In the genomic region with DNA sequence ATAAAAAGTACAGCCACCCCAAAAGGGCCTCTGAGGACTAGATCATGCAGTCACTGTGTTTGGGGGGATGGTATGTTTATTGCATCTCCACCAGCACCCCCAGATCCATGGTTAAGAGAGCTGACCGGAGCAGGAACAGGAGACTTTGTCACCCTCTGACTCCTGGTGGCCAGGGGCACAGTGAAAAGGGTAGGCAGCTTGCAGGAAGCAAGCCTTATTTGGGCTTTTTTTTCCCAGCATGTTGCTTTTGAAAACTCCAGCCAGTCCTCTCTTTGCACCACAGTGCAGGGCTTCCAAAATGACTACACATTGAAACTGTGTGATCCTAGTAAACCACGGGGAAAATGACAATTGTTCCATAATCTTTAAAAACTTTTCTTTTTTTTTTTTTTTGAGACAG, we compare ENCODE assay signal across 3 cellular contexts.
TF ChIP-seq lines count a peak whose summit lies in the region.

No MANE protein-coding gene starts in this region.

TF ChIP-seq in SK-N-SH, 30 proteins besides CTCF, POLR2A, EP300 and RAD21 (continues in another document):
- TF ChIP-seq NFIC (IDR thresholded peaks at IDR 0.05; ENCODE audit: borderline replicate concordance) (no peak), JUND (IDR thresholded peaks at IDR 0.05) (no peak), RXRA (IDR thresholded peaks at IDR 0.05; ENCODE audit: borderline replicate concordance, low read depth) (no peak), GATA2 (CRISPR knock-in tag; IDR thresholded peaks at IDR 0.05) (no peak), MXI1 (IDR thresholded peaks at IDR 0.05; ENCODE audit: low read depth, low read length) (no peak), SIN3A (IDR thresholded peaks at IDR 0.05; ENCODE audit: borderline replicate concordance, low read depth, low read length) (no peak), TCF12 (IDR thresholded peaks at IDR 0.05) (no peak), RFX5 (IDR thresholded peaks at IDR 0.05; ENCODE audit: low read length) (no peak), FOXM1 (IDR thresholded peaks at IDR 0.05; ENCODE audit: low read depth) (no peak), POLR2AphosphoS5 (IDR thresholded peaks at IDR 0.05; ENCODE audit: low read depth, low read length) (no peak)
- TF ChIP-seq, protein P1, sequence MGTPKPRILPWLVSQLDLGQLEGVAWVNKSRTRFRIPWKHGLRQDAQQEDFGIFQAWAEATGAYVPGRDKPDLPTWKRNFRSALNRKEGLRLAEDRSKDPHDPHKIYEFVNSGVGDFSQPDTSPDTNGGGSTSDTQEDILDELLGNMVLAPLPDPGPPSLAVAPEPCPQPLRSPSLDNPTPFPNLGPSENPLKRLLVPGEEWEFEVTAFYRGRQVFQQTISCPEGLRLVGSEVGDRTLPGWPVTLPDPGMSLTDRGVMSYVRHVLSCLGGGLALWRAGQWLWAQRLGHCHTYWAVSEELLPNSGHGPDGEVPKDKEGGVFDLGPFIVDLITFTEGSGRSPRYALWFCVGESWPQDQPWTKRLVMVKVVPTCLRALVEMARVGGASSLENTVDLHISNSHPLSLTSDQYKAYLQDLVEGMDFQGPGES (IDR thresholded peaks at IDR 0.05; ENCODE audit: low read depth, low read length), result no peak
- TF ChIP-seq, protein P2, sequence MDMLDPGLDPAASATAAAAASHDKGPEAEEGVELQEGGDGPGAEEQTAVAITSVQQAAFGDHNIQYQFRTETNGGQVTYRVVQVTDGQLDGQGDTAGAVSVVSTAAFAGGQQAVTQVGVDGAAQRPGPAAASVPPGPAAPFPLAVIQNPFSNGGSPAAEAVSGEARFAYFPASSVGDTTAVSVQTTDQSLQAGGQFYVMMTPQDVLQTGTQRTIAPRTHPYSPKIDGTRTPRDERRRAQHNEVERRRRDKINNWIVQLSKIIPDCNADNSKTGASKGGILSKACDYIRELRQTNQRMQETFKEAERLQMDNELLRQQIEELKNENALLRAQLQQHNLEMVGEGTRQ (IDR thresholded peaks at IDR 0.05; ENCODE audit: borderline replicate concordance, low read depth, low read length), result no peak
- TF ChIP-seq, protein P3, sequence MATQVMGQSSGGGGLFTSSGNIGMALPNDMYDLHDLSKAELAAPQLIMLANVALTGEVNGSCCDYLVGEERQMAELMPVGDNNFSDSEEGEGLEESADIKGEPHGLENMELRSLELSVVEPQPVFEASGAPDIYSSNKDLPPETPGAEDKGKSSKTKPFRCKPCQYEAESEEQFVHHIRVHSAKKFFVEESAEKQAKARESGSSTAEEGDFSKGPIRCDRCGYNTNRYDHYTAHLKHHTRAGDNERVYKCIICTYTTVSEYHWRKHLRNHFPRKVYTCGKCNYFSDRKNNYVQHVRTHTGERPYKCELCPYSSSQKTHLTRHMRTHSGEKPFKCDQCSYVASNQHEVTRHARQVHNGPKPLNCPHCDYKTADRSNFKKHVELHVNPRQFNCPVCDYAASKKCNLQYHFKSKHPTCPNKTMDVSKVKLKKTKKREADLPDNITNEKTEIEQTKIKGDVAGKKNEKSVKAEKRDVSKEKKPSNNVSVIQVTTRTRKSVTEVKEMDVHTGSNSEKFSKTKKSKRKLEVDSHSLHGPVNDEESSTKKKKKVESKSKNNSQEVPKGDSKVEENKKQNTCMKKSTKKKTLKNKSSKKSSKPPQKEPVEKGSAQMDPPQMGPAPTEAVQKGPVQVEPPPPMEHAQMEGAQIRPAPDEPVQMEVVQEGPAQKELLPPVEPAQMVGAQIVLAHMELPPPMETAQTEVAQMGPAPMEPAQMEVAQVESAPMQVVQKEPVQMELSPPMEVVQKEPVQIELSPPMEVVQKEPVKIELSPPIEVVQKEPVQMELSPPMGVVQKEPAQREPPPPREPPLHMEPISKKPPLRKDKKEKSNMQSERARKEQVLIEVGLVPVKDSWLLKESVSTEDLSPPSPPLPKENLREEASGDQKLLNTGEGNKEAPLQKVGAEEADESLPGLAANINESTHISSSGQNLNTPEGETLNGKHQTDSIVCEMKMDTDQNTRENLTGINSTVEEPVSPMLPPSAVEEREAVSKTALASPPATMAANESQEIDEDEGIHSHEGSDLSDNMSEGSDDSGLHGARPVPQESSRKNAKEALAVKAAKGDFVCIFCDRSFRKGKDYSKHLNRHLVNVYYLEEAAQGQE (IDR thresholded peaks at IDR 0.05; ENCODE audit: low read depth, low read length), result no peak

TF ChIP-seq in SK-N-SH treated with all-trans-retinoic acid at 6 μM for 48 hours, 23 proteins besides CTCF, POLR2A, EP300 and RAD21:
- TF ChIP-seq OSR1 (CRISPR knock-in tag; IDR thresholded peaks at IDR 0.05), result no peak
- TF ChIP-seq, protein P4, sequence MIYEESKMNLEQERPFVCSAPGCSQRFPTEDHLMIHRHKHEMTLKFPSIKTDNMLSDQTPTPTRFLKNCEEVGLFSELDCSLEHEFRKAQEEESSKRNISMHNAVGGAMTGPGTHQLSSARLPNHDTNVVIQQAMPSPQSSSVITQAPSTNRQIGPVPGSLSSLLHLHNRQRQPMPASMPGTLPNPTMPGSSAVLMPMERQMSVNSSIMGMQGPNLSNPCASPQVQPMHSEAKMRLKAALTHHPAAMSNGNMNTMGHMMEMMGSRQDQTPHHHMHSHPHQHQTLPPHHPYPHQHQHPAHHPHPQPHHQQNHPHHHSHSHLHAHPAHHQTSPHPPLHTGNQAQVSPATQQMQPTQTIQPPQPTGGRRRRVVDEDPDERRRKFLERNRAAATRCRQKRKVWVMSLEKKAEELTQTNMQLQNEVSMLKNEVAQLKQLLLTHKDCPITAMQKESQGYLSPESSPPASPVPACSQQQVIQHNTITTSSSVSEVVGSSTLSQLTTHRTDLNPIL (CRISPR knock-in tag; IDR thresholded peaks at IDR 0.05; ENCODE audit: low read depth), result no peak
- no peak for TF ChIP-seq ISL1 (CRISPR knock-in tag; IDR thresholded peaks at IDR 0.05)
- TF ChIP-seq, protein P5, sequence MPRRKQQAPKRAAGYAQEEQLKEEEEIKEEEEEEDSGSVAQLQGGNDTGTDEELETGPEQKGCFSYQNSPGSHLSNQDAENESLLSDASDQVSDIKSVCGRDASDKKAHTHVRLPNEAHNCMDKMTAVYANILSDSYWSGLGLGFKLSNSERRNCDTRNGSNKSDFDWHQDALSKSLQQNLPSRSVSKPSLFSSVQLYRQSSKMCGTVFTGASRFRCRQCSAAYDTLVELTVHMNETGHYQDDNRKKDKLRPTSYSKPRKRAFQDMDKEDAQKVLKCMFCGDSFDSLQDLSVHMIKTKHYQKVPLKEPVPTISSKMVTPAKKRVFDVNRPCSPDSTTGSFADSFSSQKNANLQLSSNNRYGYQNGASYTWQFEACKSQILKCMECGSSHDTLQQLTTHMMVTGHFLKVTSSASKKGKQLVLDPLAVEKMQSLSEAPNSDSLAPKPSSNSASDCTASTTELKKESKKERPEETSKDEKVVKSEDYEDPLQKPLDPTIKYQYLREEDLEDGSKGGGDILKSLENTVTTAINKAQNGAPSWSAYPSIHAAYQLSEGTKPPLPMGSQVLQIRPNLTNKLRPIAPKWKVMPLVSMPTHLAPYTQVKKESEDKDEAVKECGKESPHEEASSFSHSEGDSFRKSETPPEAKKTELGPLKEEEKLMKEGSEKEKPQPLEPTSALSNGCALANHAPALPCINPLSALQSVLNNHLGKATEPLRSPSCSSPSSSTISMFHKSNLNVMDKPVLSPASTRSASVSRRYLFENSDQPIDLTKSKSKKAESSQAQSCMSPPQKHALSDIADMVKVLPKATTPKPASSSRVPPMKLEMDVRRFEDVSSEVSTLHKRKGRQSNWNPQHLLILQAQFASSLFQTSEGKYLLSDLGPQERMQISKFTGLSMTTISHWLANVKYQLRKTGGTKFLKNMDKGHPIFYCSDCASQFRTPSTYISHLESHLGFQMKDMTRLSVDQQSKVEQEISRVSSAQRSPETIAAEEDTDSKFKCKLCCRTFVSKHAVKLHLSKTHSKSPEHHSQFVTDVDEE (CRISPR knock-in tag; IDR thresholded peaks at IDR 0.05), result no peak

TF ChIP-seq in H1, 55 proteins besides CTCF, POLR2A, EP300 and RAD21:
- no peak for TF ChIP-seq CTBP2 (IDR thresholded peaks at IDR 0.05; ENCODE audit: borderline replicate concordance, insufficient read depth, insufficient read length, low read length)
- TF ChIP-seq, protein P6, sequence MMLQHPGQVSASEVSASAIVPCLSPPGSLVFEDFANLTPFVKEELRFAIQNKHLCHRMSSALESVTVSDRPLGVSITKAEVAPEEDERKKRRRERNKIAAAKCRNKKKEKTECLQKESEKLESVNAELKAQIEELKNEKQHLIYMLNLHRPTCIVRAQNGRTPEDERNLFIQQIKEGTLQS (IDR thresholded peaks at IDR 0.05; ENCODE audit: insufficient read depth, low read depth, low read length), result no peak
- TF ChIP-seq ZNF274 (IDR thresholded peaks at IDR 0.05; ENCODE audit: borderline replicate concordance, extremely low read depth, low read length), result no peak
- TF ChIP-seq, protein P7, sequence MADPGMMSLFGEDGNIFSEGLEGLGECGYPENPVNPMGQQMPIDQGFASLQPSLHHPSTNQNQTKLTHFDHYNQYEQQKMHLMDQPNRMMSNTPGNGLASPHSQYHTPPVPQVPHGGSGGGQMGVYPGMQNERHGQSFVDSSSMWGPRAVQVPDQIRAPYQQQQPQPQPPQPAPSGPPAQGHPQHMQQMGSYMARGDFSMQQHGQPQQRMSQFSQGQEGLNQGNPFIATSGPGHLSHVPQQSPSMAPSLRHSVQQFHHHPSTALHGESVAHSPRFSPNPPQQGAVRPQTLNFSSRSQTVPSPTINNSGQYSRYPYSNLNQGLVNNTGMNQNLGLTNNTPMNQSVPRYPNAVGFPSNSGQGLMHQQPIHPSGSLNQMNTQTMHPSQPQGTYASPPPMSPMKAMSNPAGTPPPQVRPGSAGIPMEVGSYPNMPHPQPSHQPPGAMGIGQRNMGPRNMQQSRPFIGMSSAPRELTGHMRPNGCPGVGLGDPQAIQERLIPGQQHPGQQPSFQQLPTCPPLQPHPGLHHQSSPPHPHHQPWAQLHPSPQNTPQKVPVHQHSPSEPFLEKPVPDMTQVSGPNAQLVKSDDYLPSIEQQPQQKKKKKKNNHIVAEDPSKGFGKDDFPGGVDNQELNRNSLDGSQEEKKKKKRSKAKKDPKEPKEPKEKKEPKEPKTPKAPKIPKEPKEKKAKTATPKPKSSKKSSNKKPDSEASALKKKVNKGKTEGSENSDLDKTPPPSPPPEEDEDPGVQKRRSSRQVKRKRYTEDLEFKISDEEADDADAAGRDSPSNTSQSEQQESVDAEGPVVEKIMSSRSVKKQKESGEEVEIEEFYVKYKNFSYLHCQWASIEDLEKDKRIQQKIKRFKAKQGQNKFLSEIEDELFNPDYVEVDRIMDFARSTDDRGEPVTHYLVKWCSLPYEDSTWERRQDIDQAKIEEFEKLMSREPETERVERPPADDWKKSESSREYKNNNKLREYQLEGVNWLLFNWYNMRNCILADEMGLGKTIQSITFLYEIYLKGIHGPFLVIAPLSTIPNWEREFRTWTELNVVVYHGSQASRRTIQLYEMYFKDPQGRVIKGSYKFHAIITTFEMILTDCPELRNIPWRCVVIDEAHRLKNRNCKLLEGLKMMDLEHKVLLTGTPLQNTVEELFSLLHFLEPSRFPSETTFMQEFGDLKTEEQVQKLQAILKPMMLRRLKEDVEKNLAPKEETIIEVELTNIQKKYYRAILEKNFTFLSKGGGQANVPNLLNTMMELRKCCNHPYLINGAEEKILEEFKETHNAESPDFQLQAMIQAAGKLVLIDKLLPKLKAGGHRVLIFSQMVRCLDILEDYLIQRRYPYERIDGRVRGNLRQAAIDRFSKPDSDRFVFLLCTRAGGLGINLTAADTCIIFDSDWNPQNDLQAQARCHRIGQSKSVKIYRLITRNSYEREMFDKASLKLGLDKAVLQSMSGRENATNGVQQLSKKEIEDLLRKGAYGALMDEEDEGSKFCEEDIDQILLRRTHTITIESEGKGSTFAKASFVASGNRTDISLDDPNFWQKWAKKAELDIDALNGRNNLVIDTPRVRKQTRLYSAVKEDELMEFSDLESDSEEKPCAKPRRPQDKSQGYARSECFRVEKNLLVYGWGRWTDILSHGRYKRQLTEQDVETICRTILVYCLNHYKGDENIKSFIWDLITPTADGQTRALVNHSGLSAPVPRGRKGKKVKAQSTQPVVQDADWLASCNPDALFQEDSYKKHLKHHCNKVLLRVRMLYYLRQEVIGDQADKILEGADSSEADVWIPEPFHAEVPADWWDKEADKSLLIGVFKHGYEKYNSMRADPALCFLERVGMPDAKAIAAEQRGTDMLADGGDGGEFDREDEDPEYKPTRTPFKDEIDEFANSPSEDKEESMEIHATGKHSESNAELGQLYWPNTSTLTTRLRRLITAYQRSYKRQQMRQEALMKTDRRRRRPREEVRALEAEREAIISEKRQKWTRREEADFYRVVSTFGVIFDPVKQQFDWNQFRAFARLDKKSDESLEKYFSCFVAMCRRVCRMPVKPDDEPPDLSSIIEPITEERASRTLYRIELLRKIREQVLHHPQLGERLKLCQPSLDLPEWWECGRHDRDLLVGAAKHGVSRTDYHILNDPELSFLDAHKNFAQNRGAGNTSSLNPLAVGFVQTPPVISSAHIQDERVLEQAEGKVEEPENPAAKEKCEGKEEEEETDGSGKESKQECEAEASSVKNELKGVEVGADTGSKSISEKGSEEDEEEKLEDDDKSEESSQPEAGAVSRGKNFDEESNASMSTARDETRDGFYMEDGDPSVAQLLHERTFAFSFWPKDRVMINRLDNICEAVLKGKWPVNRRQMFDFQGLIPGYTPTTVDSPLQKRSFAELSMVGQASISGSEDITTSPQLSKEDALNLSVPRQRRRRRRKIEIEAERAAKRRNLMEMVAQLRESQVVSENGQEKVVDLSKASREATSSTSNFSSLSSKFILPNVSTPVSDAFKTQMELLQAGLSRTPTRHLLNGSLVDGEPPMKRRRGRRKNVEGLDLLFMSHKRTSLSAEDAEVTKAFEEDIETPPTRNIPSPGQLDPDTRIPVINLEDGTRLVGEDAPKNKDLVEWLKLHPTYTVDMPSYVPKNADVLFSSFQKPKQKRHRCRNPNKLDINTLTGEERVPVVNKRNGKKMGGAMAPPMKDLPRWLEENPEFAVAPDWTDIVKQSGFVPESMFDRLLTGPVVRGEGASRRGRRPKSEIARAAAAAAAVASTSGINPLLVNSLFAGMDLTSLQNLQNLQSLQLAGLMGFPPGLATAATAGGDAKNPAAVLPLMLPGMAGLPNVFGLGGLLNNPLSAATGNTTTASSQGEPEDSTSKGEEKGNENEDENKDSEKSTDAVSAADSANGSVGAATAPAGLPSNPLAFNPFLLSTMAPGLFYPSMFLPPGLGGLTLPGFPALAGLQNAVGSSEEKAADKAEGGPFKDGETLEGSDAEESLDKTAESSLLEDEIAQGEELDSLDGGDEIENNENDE (IDR thresholded peaks at IDR 0.05; ENCODE audit: insufficient replicate concordance, low read length), result no peak
- peak; percentile 77 for TF ChIP-seq SRF (IDR thresholded peaks at IDR 0.05; ENCODE audit: low read depth, low read length)
- no peak for TF ChIP-seq RFX5 (IDR thresholded peaks at IDR 0.05; ENCODE audit: borderline replicate concordance, low read depth, low read length)
